ENCODE assay signal across 21 cellular contexts in genomic region chr19:35978271-35978670, GRCh38. TPM values are rescaled to one million over a fixed set of nuclear protein-coding genes. Genes with fewer than 3 reads are reported as not detected.
A peak's percentile ranks its signal among the peaks of the same experiment; 100 is the strongest.
DNase-seq lines count a peak whose midpoint lies in the region; ATAC-seq, FAIRE-seq and TF ChIP-seq lines count a peak whose summit lies in the region.
"Had no signal": no experiment of that assay in that cellular context is flagged by ENCODE, and none has a peak within 500 bp of the region (broad histone marks: within the 10 kb centered on the region; RNA-seq: fewer than 3 reads in every experiment).

No MANE protein-coding gene starts in this region.

- H4K5ac ChIP-seq in H1 (ENCODE audit: insufficient read length, low read depth, low read length), result no peak overlapping the region

- no peak overlapping the region for H3K27ac Mint-ChIP-seq in endothelial cell (ENCODE audit: unreplicated experiment)
- H3K27ac Mint-ChIP-seq: CD14-positive monocyte; CD4-positive, alpha-beta T cell had no signal

- peaks cover 0 to 5% of the 10 kb centered on the region in 2 experiments for H4K20me1 ChIP-seq in H1 (replicated peaks in 1 of 2; ENCODE audit: control insufficient read depth in 1 of 2, insufficient read depth in 2 of 2, low read length in 2 of 2)

- no peak for FAIRE-seq in H1 (lab: Jason Lieb, UNC)
- FAIRE-seq: D721Med, GM12891, GM18507 had no signal

- no peak overlapping the region for H2BK120ac ChIP-seq in H1 (replicated peaks; ENCODE audit: low read depth, low read length)

- intact Hi-C loops in colonic mucosa (cut with DNase I) (no loop called here), left colon (cut with DNase I, micrococcal nuclease) (no loop called here)

- H3K9me3 ChIP-seq in RWPE2 (ENCODE audit: severe bottlenecking), result no peaks in the 10 kb centered on the region
- H3K9me3 ChIP-seq in H1 (ENCODE audit: insufficient read depth in 2 of 2, low read depth in 1 of 2, low read length in 1 of 2), result no peaks in the 10 kb centered on the region
- H3K9me3 ChIP-seq in colonic mucosa, result no peaks in the 10 kb centered on the region
- H3K9me3 ChIP-seq: BE2C; BLaER1 treated with 17β-estradiol and CSF1 and Interleukin-3, amounts not matched to agents 10 nM and 100 nM had no signal

- no peaks in the 10 kb centered on the region for H3K79me1 ChIP-seq in H1 (ENCODE audit: low read depth, low read length)

- WGBS in H1 (ENCODE audit: extremely low coverage in 1 of 2, insufficient coverage in 1 of 2, insufficient read length in 1 of 2, insufficient replicate concordance in 2 of 2, low coverage in 1 of 2, low lambda C conversion rate in 2 of 2, missing lambda C conversion rate in 1 of 2), 2 experiments, result 69% methylated on average over 5 of the region's 5 CpGs; no CpG with 5 or more reads in 1 of the 2 experiments

- in situ Hi-C loops in G401 (cut with HindIII; ENCODE audit: low sequenced_read_pairs), result no loop called here

- DNase-seq in G401 (ENCODE audit: low spot score) (peak; percentile 68), RWPE2 (ENCODE audit: low spot score) (no peak), H1 (ENCODE audit: low read depth in 1 of 2, low spot score in 2 of 2) (no peak), colonic mucosa (no peak), left colon (no peak), endothelial cell (ENCODE audit: low spot score) (no peak)
- DNase-seq: ACHN; BE2C; CD4-positive, alpha-beta T cell; CD8-positive, alpha-beta memory T cell; DMS 273 treated with DMSO at 0.1 percent for 48 hours; DMS79; EL; GF-D8; GOT3; HCEC 1CT had no signal

- H3K36me3 ChIP-seq in RWPE2 (ENCODE audit: low read depth) (no peaks in the 10 kb centered on the region), H1 (ENCODE audit: control insufficient read depth in 2 of 4, insufficient read depth in 4 of 4, low read length in 3 of 4) (no peaks in the 10 kb centered on the region), colonic mucosa (no peaks in the 10 kb centered on the region)
- H3K36me3 ChIP-seq: BE2C; BLaER1 treated with 17β-estradiol and CSF1 and Interleukin-3, amounts not matched to agents 10 nM and 100 nM had no signal

- no peak overlapping the region for H3K4me3 Mint-ChIP-seq in endothelial cell (ENCODE audit: unreplicated experiment)
- H3K4me3 Mint-ChIP-seq: CD14-positive monocyte; CD4-positive, alpha-beta T cell had no signal

- H2BK15ac ChIP-seq in H1 (ENCODE audit: low read length), result 0 out of 2 replicates have a peak overlapping the region, but pooled peaks have one; percentile 61

- no peak overlapping the region for H4K91ac ChIP-seq in H1 (replicated peaks; ENCODE audit: insufficient read length, low read length)

- TF ChIP-seq CTCF in RWPE2 (IDR thresholded peaks at IDR 0.05; ENCODE audit: poor library complexity, severe bottlenecking) (no peak), H1 (IDR thresholded peaks at IDR 0.05; ENCODE audit: control extremely low read depth in 1 of 3, insufficient read depth in 1 of 3, low read depth in 1 of 3, low read length in 3 of 3) (no peak), colonic mucosa (IDR thresholded peaks at IDR 0.05) (no peak), endothelial cell (IDR thresholded peaks at IDR 0.05; ENCODE audit: unreplicated experiment) (no peak)

- H2AK5ac ChIP-seq in H1 (ENCODE audit: low read depth, low read length), result no peak overlapping the region

- H2BK5ac ChIP-seq in H1 (ENCODE audit: low read depth, low read length), result no peak overlapping the region; the same call in 1 of the 2 replicates

- POLR2A ChIA-PET in H1 (lab: Charles Lee; ENCODE audit: partially characterized antibody), result interaction anchor here (1.5 kb wide), 1 partner anchor 15 kb away, joined by 3 read pairs; no protein-coding TSS in a partner anchor

- no peaks in the 10 kb centered on the region for H3K4me1 Mint-ChIP-seq in endothelial cell (ENCODE audit: unreplicated experiment)
- H3K4me1 Mint-ChIP-seq: CD14-positive monocyte; CD8-positive, alpha-beta memory T cell had no signal

- H3K56ac ChIP-seq in H1 (replicated peaks; ENCODE audit: insufficient read length, low read depth, low read length), result no peak overlapping the region

- H3K18ac ChIP-seq in H1 (ENCODE audit: extremely low read depth, low read length), result peak overlapping the region; percentile 19; the same call in 1 of the 2 replicates

- no peak overlapping the region for H2BK12ac ChIP-seq in H1 (ENCODE audit: low read depth, low read length)

- H3K23me2 ChIP-seq in H1 (ENCODE audit: low read depth, low read length), result no peaks in the 10 kb centered on the region; the same call in 1 of the 2 replicates

- H4K8ac ChIP-seq in H1 (ENCODE audit: extremely low read depth, insufficient read depth, low read length), result no peak overlapping the region

- H3K4me3 ChIP-seq in RWPE2 (ENCODE audit: severe bottlenecking) (no peak overlapping the region), H1 (ENCODE audit: extremely low read depth in 1 of 4, insufficient read depth in 2 of 4, low read depth in 3 of 4, low read length in 4 of 4) (no peak overlapping the region), colonic mucosa (no peak overlapping the region)
- H3K4me3 ChIP-seq: BLaER1 treated with 17β-estradiol and CSF1 and Interleukin-3, amounts not matched to agents 10 nM and 100 nM had no signal

- ATAC-seq in RWPE2 (ENCODE audit: low read depth) (0 out of 3 replicates have a peak, but pooled peaks have one; percentile 10), left colon (no peak)

- H3K36me3 Mint-ChIP-seq in endothelial cell (ENCODE audit: low read depth, unreplicated experiment), result no peaks in the 10 kb centered on the region
- H3K36me3 Mint-ChIP-seq: CD14-positive monocyte; CD8-positive, alpha-beta memory T cell had no signal

- TF ChIP-seq POLR2A in H1 (IDR thresholded peaks at IDR 0.05; ENCODE audit: control extremely low read depth in 1 of 2, low read depth in 2 of 2, low read length in 2 of 2), result no peak

- no peak overlapping the region for H2AFZ ChIP-seq in H1 (ENCODE audit: low read length)

- no peak overlapping the region for H3K23ac ChIP-seq in H1 (ENCODE audit: insufficient read length)

- no peaks in the 10 kb centered on the region for H3K9me3 Mint-ChIP-seq in endothelial cell (ENCODE audit: unreplicated experiment)
- H3K9me3 Mint-ChIP-seq: CD4-positive, alpha-beta T cell; CD8-positive, alpha-beta memory T cell had no signal

- H3K4ac ChIP-seq in H1 (replicated peaks; ENCODE audit: insufficient read length, low read depth, low read length), result no peak overlapping the region

- no peak for TF ChIP-seq RAD21 in H1 (IDR thresholded peaks at IDR 0.05 in 1 of 2, conservative IDR thresholded peaks at IDR 0.05 in 1 of 2; ENCODE audit: low read depth in 2 of 2, low read length in 2 of 2)

- no peaks in the 10 kb centered on the region for H3K79me2 ChIP-seq in H1 (ENCODE audit: control insufficient read depth in 1 of 2, insufficient read depth in 2 of 2, low read length in 2 of 2)

- CTCF ChIA-PET in H1 (lab: Charles Lee; ENCODE audit: partially characterized antibody), result interaction anchor here (0.9 to 5.4 kb wide), 10 partner anchors 8 to 102 kb away, joined by 3 to 47 read pairs (median 4); partner anchors contain the start of gene SDHAF1

- no peaks in the 10 kb centered on the region for H3K4me1 ChIP-seq in RWPE2 (ENCODE audit: insufficient read depth, poor library complexity, severe bottlenecking)
- peaks cover 0 to 6% (median 1%) of the 10 kb centered on the region in 4 experiments; a peak in 6 of 7 replicates for H3K4me1 ChIP-seq in H1 (replicated peaks in 1 of 4; ENCODE audit: control insufficient read depth in 3 of 4, insufficient read depth in 4 of 4, low read length in 3 of 4)
- H3K4me1 ChIP-seq in colonic mucosa, result no peaks in the 10 kb centered on the region
- H3K4me1 ChIP-seq: BE2C; BLaER1 treated with 17β-estradiol and CSF1 and Interleukin-3, amounts not matched to agents 10 nM and 100 nM had no signal

- no peak overlapping the region for H3K14ac ChIP-seq in H1 (ENCODE audit: insufficient read length)

- no peak for TF ChIP-seq EP300 in H1 (IDR thresholded peaks at IDR 0.05; ENCODE audit: borderline replicate concordance in 1 of 2, low read depth in 2 of 2, low read length in 2 of 2)

- H3K9ac ChIP-seq in H1 (replicated peaks in 1 of 4; ENCODE audit: extremely low read depth in 1 of 4, low read depth in 3 of 4, low read length in 3 of 4) (no peak overlapping the region), colonic mucosa (ENCODE audit: low read depth in 2 of 2, low read length in 2 of 2) (no peak overlapping the region)
- H3K9ac ChIP-seq: BLaER1 treated with 17β-estradiol and CSF1 and Interleukin-3, amounts not matched to agents 10 nM and 100 nM had no signal

- no peak overlapping the region for H2BK20ac ChIP-seq in H1 (ENCODE audit: low read length)

- no peak overlapping the region for H3K4me2 ChIP-seq in H1 (ENCODE audit: insufficient read depth in 1 of 2, low read depth in 2 of 2, low read length in 2 of 2)
- H3K4me2 ChIP-seq: BLaER1 treated with 17β-estradiol and CSF1 and Interleukin-3, amounts not matched to agents 10 nM and 100 nM had no signal

- H3K27me3 ChIP-seq in RWPE2 (ENCODE audit: insufficient read depth, poor library complexity, severe bottlenecking), result no peaks in the 10 kb centered on the region
- H3K27me3 ChIP-seq in H1 (replicated peaks in 1 of 4; ENCODE audit: control insufficient read depth in 3 of 4, extremely low read depth in 1 of 4, insufficient read depth in 3 of 4, low read length in 3 of 4), result peaks cover 0 to 3% (median under 1%) of the 10 kb centered on the region in 4 experiments; a peak in 2 of 7 replicates
- no peaks in the 10 kb centered on the region for H3K27me3 ChIP-seq in colonic mucosa
- H3K27me3 ChIP-seq: BE2C; BLaER1 treated with 17β-estradiol and CSF1 and Interleukin-3, amounts not matched to agents 10 nM and 100 nM had no signal

- peaks cover 4% of the 10 kb centered on the region for H3K27me3 Mint-ChIP-seq in endothelial cell (ENCODE audit: unreplicated experiment)

- H3K27ac ChIP-seq in RWPE2 (ENCODE audit: poor library complexity, severe bottlenecking) (no peak overlapping the region), H1 (ENCODE audit: low read depth, low read length) (no peak overlapping the region), colonic mucosa (no peak overlapping the region)
- H3K27ac ChIP-seq: BLaER1 treated with 17β-estradiol and CSF1 and Interleukin-3, amounts not matched to agents 10 nM and 100 nM had no signal

RNA-seq across cellular contexts. Expression of gene SDHAF1, which starts 16.7 kb away (rescaled TPM):
- total RNA-seq in G401 (2014; rRNA removed; shearing (Covaris generic)), result 41.7 and 46.9 TPM in 2 replicates
- total RNA-seq in H1 (2021; fragmentation: NEBNext Ultra II Directional; extraction: Animal tissue kit (Norgen Biotek cat#: 25700)), result 16.0 and 16.8 TPM in 2 replicates
- 21.3 and 27.7 TPM in 2 replicates for polyA plus RNA-seq in H1 (2011; rRNA removed)
- 26.1 TPM for polyA plus RNA-seq in H1 (2011; cell fraction: cytosol; rRNA removed)
- 19.7 TPM for polyA plus RNA-seq in H1 (2011; cell fraction: nucleus; rRNA removed)
- 15.8 to 17.6 TPM (median 15.9 TPM) in 4 replicates for polyA plus RNA-seq in H1 (2012, experiment 1 of 2)
- 19.8 TPM for polyA plus RNA-seq in H1 (2012, experiment 2 of 2)
- polyA plus RNA-seq in H1 (2013, experiment 1 of 2), result 18.5 TPM
- 17.2 TPM for polyA plus RNA-seq in H1 (2013, experiment 2 of 2)
- polyA minus RNA-seq in H1 (2011; rRNA and poly(A)+ RNA removed), result 3.2 and 3.3 TPM in 2 replicates
- polyA minus RNA-seq in H1 (2011; cell fraction: cytosol; rRNA and poly(A)+ RNA removed), result 8.0 TPM
- polyA minus RNA-seq in H1 (2011; cell fraction: nucleus; rRNA and poly(A)+ RNA removed), result 9.8 TPM
- total RNA-seq in colonic mucosa (10 to 100 TPM; 25.2 to 31.6 TPM), left colon (10 to 100 TPM; 19.6 to 20.0 TPM), endothelial cell (ENCODE audit: unreplicated experiment) (14.3 TPM)

RNA-seq across cellular contexts. Expression of gene SYNE4, which starts 30.3 kb away (rescaled TPM):
- total RNA-seq in G401 (2014; rRNA removed; shearing (Covaris generic)), result 0.37 and 1.1 TPM in 2 replicates
- 20.8 and 21.8 TPM in 2 replicates for total RNA-seq in H1 (2021; fragmentation: NEBNext Ultra II Directional; extraction: Animal tissue kit (Norgen Biotek cat#: 25700))
- 22.6 and 29.1 TPM in 2 replicates for polyA plus RNA-seq in H1 (2011; rRNA removed)
- 25.4 TPM for polyA plus RNA-seq in H1 (2011; cell fraction: cytosol; rRNA removed)
- polyA plus RNA-seq in H1 (2011; cell fraction: nucleus; rRNA removed), result 30.0 TPM
- 20.7 to 28.0 TPM (median 25.1 TPM) in 4 replicates for polyA plus RNA-seq in H1 (2012, experiment 1 of 2)
- polyA plus RNA-seq in H1 (2012, experiment 2 of 2), result 36.3 TPM
- 20.5 TPM for polyA plus RNA-seq in H1 (2013, experiment 1 of 2)
- 20.3 TPM for polyA plus RNA-seq in H1 (2013, experiment 2 of 2)
- 9.0 and 9.2 TPM in 2 replicates for polyA minus RNA-seq in H1 (2011; rRNA and poly(A)+ RNA removed)
- 9.8 TPM for polyA minus RNA-seq in H1 (2011; cell fraction: cytosol; rRNA and poly(A)+ RNA removed)
- 12.7 TPM for polyA minus RNA-seq in H1 (2011; cell fraction: nucleus; rRNA and poly(A)+ RNA removed)
- total RNA-seq in colonic mucosa, result 10 to 100 TPM in 1 of 2 donors, 1 to 10 TPM in 1; 9.3 to 10.1 TPM
- 1 to 10 TPM; 6.5 to 9.0 TPM for total RNA-seq in left colon
- total RNA-seq in endothelial cell (ENCODE audit: unreplicated experiment), result 4.5 TPM
- polyA plus RNA-seq: CD14-positive monocyte; CD8-positive, alpha-beta memory T cell had no signal

RNA-seq across cellular contexts. Expression of gene ALKBH6, which starts 35.7 kb away (rescaled TPM):
- 28.2 and 39.3 TPM in 2 replicates for total RNA-seq in G401 (2014; rRNA removed; shearing (Covaris generic))
- total RNA-seq in H1 (2021; fragmentation: NEBNext Ultra II Directional; extraction: Animal tissue kit (Norgen Biotek cat#: 25700)), result 19.2 and 24.8 TPM in 2 replicates
- 33.3 and 51.2 TPM in 2 replicates for polyA plus RNA-seq in H1 (2011; rRNA removed)
- 40.1 TPM for polyA plus RNA-seq in H1 (2011; cell fraction: cytosol; rRNA removed)
- polyA plus RNA-seq in H1 (2011; cell fraction: nucleus; rRNA removed), result 73.1 TPM
- polyA plus RNA-seq in H1 (2012, experiment 1 of 2), result 28.3 to 46.2 TPM (median 30.6 TPM) in 4 replicates
- polyA plus RNA-seq in H1 (2012, experiment 2 of 2), result 32.6 TPM
- 33.6 TPM for polyA plus RNA-seq in H1 (2013, experiment 1 of 2)
- polyA plus RNA-seq in H1 (2013, experiment 2 of 2), result 32.8 TPM
- 8.4 and 8.6 TPM in 2 replicates for polyA minus RNA-seq in H1 (2011; rRNA and poly(A)+ RNA removed)
- polyA minus RNA-seq in H1 (2011; cell fraction: cytosol; rRNA and poly(A)+ RNA removed), result 7.9 TPM
- polyA minus RNA-seq in H1 (2011; cell fraction: nucleus; rRNA and poly(A)+ RNA removed), result 17.7 TPM
- 10 to 100 TPM; 17.0 to 26.2 TPM for total RNA-seq in colonic mucosa
- 10 to 100 TPM; 15.3 to 22.1 TPM for total RNA-seq in left colon
- 27.3 TPM for total RNA-seq in endothelial cell (ENCODE audit: unreplicated experiment)

RNA-seq across cellular contexts. Expression of gene LRFN3, which starts 42.1 kb away (rescaled TPM):
- 6.2 and 15.8 TPM in 2 replicates for total RNA-seq in G401 (2014; rRNA removed; shearing (Covaris generic))
- total RNA-seq in H1 (2021; fragmentation: NEBNext Ultra II Directional; extraction: Animal tissue kit (Norgen Biotek cat#: 25700)), result 15.2 and 16.8 TPM in 2 replicates
- 4.6 and 8.0 TPM in 2 replicates for polyA plus RNA-seq in H1 (2011; rRNA removed)
- 3.2 TPM for polyA plus RNA-seq in H1 (2011; cell fraction: cytosol; rRNA removed)
- 6.9 TPM for polyA plus RNA-seq in H1 (2011; cell fraction: nucleus; rRNA removed)
- polyA plus RNA-seq in H1 (2012, experiment 1 of 2), result 7.2 to 13.6 TPM (median 12.7 TPM) in 4 replicates
- 9.9 TPM for polyA plus RNA-seq in H1 (2012, experiment 2 of 2)
- polyA plus RNA-seq in H1 (2013, experiment 1 of 2), result 19.6 TPM
- polyA plus RNA-seq in H1 (2013, experiment 2 of 2), result 18.6 TPM
- 2.1 and 2.4 TPM in 2 replicates for polyA minus RNA-seq in H1 (2011; rRNA and poly(A)+ RNA removed)
- 7.6 TPM for polyA minus RNA-seq in H1 (2011; cell fraction: cytosol; rRNA and poly(A)+ RNA removed)
- 6.9 TPM for polyA minus RNA-seq in H1 (2011; cell fraction: nucleus; rRNA and poly(A)+ RNA removed)
- total RNA-seq in colonic mucosa (10 to 100 TPM; 10.0 to 17.4 TPM), left colon (10 to 100 TPM; 12.5 to 14.7 TPM), endothelial cell (ENCODE audit: unreplicated experiment) (53.4 TPM)
- polyA plus RNA-seq: CD14-positive monocyte had no signal

RNA-seq across cellular contexts. Expression of gene CLIP3, which starts 54.4 kb away (rescaled TPM):
- total RNA-seq in G401 (2014; rRNA removed; shearing (Covaris generic)), result 0.37 TPM in 1 of 2 replicates, not detected in the other
- total RNA-seq in H1 (2021; fragmentation: NEBNext Ultra II Directional; extraction: Animal tissue kit (Norgen Biotek cat#: 25700)), result 21.7 and 33.7 TPM in 2 replicates
- 5.9 and 12.0 TPM in 2 replicates for polyA plus RNA-seq in H1 (2011; rRNA removed)
- polyA plus RNA-seq in H1 (2011; cell fraction: cytosol; rRNA removed), result 4.9 TPM
- 10.4 TPM for polyA plus RNA-seq in H1 (2011; cell fraction: nucleus; rRNA removed)
- 21.3 to 26.6 TPM (median 24.5 TPM) in 4 replicates for polyA plus RNA-seq in H1 (2012, experiment 1 of 2)
- polyA plus RNA-seq in H1 (2012, experiment 2 of 2), result 24.2 TPM
- polyA plus RNA-seq in H1 (2013, experiment 1 of 2), result 8.5 TPM
- polyA plus RNA-seq in H1 (2013, experiment 2 of 2), result 8.9 TPM
- 6.2 and 7.8 TPM in 2 replicates for polyA minus RNA-seq in H1 (2011; rRNA and poly(A)+ RNA removed)
- 20.6 TPM for polyA minus RNA-seq in H1 (2011; cell fraction: cytosol; rRNA and poly(A)+ RNA removed)
- polyA minus RNA-seq in H1 (2011; cell fraction: nucleus; rRNA and poly(A)+ RNA removed), result 13.9 TPM
- total RNA-seq in colonic mucosa (10 to 100 TPM in 1 of 2 donors, 1 to 10 TPM in 1; 3.4 to 11.7 TPM), left colon (10 to 100 TPM in 1 of 2 donors, 1 to 10 TPM in 1; 3.1 to 10.6 TPM), endothelial cell (ENCODE audit: unreplicated experiment) (94.8 TPM)
- polyA plus RNA-seq: CD14-positive monocyte had no signal
